In genomic region chr7:157125376-157126223, GRCh38 we compare ENCODE assay signal across 20 cellular contexts. TPM values are rescaled to one million over a fixed set of nuclear protein-coding genes. Genes with fewer than 3 reads are reported as not detected.
DNase-seq lines count a peak whose midpoint lies in the region; ATAC-seq and TF ChIP-seq lines count a peak whose summit lies in the region.
"Had no signal": no experiment of that assay in that cellular context is flagged by ENCODE, and none has a peak within 500 bp of the region (broad histone marks: within the 10 kb centered on the region; RNA-seq: fewer than 3 reads in every experiment).

No MANE protein-coding gene starts in this region.

- no peak for TF ChIP-seq CTCF in BE2C (IDR thresholded peaks at IDR 0.05; ENCODE audit: low read depth, low read length)

- no peak overlapping the region for H3K4me3 Mint-ChIP-seq in effector memory CD8-positive, alpha-beta T cell
- H3K4me3 Mint-ChIP-seq: HFFc6, IgD-negative memory B cell, T-cell had no signal

- no peak for ATAC-seq in effector memory CD8-positive, alpha-beta T cell (replicated peaks)
- ATAC-seq in HG02852 (IDR thresholded peaks at IDR 0.05; ENCODE audit: unreplicated experiment): no peak
- ATAC-seq: SK-N-SH treated with all-trans-retinoic acid at 6 μM for 48 hours, T-cell had no signal

- H3K9me3 Mint-ChIP-seq in effector memory CD8-positive, alpha-beta T cell: no peaks in the 10 kb centered on the region
- H3K9me3 Mint-ChIP-seq: HFFc6, IgD-negative memory B cell, T-cell had no signal

- H3K27me3 ChIP-seq in BE2C (peaks cover 9% of the 10 kb centered on the region), iPS-15b (ENCODE audit: control insufficient read depth, insufficient read depth, low read length) (no peaks in the 10 kb centered on the region), SJCRH30 (0 out of 2 replicates have a peak, but pooled peaks cover 4% of the 10 kb centered on the region)

- H3K27me3 Mint-ChIP-seq in effector memory CD8-positive, alpha-beta T cell: peaks cover 23 to 44% of the 10 kb centered on the region in 2 donors

- H3K9ac ChIP-seq in iPS-15b (ENCODE audit: low read depth, low read length): peak overlapping the region; percentile 47

- H3K27ac ChIP-seq in SJCRH30: no peak overlapping the region
- H3K27ac ChIP-seq: HL-60 had no signal

- DNase-seq in BE2C (peak; percentile 48), DMS79 treated with DMSO at 0.1 percent for 48 hours (lab: John Stamatoyannopoulos, UW) (peak; percentile 18), NCI-H526 (lab: John Stamatoyannopoulos, UW) (peak; percentile 76 to 94), SJCRH30 (no peak), globus pallidus (ENCODE audit: low spot score) (no peak)
- no peak for DNase-seq in effector memory CD8-positive, alpha-beta T cell
- DNase-seq: GDM1, GOT3, HFFc6, NCI-H1092 treated with DMSO at 0.1 percent for 48 hours, NCI-H2107, NCI-H510A, NCI-H82, SHP77, T-cell had no signal

- H3K27ac Mint-ChIP-seq in effector memory CD8-positive, alpha-beta T cell: no peak overlapping the region
- H3K27ac Mint-ChIP-seq: HFFc6, T-cell had no signal

- H3K4me1 ChIP-seq in BE2C (no peaks in the 10 kb centered on the region), iPS-15b (ENCODE audit: control insufficient read depth, insufficient read depth, low read length) (no peaks in the 10 kb centered on the region), SJCRH30 (no peaks in the 10 kb centered on the region)

- H3K4me3 ChIP-seq in BE2C (ENCODE audit: low read depth, low read length) (no peak overlapping the region), iPS-15b (ENCODE audit: low read depth, low read length) (no peak overlapping the region), SJCRH30 (no peak overlapping the region)

- H3K9me3 ChIP-seq in BE2C: no peaks in the 10 kb centered on the region; the same call in 1 of the 2 replicates
- H3K9me3 ChIP-seq in iPS-15b (ENCODE audit: control insufficient read depth, insufficient read depth, low read length): no peaks in the 10 kb centered on the region
- H3K9me3 ChIP-seq in SJCRH30 (replicated peaks): no peaks in the 10 kb centered on the region

- no peaks in the 10 kb centered on the region for H3K36me3 Mint-ChIP-seq in effector memory CD8-positive, alpha-beta T cell (ENCODE audit: insufficient read depth)
- H3K36me3 Mint-ChIP-seq: IgD-negative memory B cell, T-cell had no signal

- no peaks in the 10 kb centered on the region for H3K4me1 Mint-ChIP-seq in effector memory CD8-positive, alpha-beta T cell (ENCODE audit: low read depth in 2 of 2)
- H3K4me1 Mint-ChIP-seq: IgD-negative memory B cell, T-cell had no signal

- no peaks in the 10 kb centered on the region for H3K36me3 ChIP-seq in BE2C
- no peaks in the 10 kb centered on the region for H3K36me3 ChIP-seq in iPS-15b (ENCODE audit: control insufficient read depth, insufficient read depth, low read length)
- H3K36me3 ChIP-seq in SJCRH30: no peaks in the 10 kb centered on the region

RNA-seq across cellular contexts. Expression of gene UBE3C, which starts 13.1 kb away (rescaled TPM):
- polyA plus RNA-seq in BE2C (2012; ENCODE audit: insufficient read depth, insufficient read length, low read depth): 30.7 TPM
- total RNA-seq in SJCRH30 (2014; rRNA removed; shearing (Covaris generic)): 122 and 128 TPM in 2 replicates

Comparison
In these comparisons a context has a peak if more than half of its experiments do, and no peak if none do; other contexts are left out.
1. DNase-seq: peak in BE2C (single experiment), DMS79 treated with DMSO at 0.1 percent for 48 hours (single experiment) and NCI-H526 (2 of 2); none in effector memory CD8-positive, alpha-beta T cell (0 of 3), SJCRH30 (0 of 2) and globus pallidus (single experiment).